10 cellular contexts compared by ENCODE assay signal in the genomic region with DNA sequence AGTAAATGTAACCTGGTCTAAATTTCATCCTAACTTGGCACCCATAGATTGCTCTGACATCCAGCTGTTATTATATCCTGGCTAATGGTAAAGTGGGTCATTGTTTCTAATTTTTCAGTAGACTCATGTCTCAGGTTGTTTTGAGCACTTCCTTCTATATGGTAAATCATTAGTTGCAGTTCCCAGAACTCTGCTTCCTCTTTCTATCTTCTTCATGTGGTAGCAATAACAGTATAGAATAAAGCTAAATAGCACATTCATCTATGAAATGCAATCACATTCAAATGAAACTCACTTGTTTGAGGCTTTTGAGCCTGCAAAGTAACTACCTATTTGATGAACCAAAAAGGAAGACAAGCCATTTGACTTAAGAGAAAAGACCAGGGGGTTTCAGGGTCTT.
DNase-seq lines count a peak whose midpoint lies in the region; ATAC-seq and TF ChIP-seq lines count a peak whose summit lies in the region.
"Had no signal": no experiment of that assay in that cellular context is flagged by ENCODE, and none has a peak within 500 bp of the region (broad histone marks: within the 10 kb centered on the region; RNA-seq: fewer than 3 reads in every experiment).

No MANE protein-coding gene starts in this region.

- intact Hi-C loops in mucosa of descending colon (cut with DNase I, micrococcal nuclease), result no loop called here

- CTCF ChIA-PET in activated CD4-positive, alpha-beta memory T cell treated with anti-CD3 and anti-CD28 coated beads, Interleukin-2, amount 10 ng/mL, durations not matched to agents 7 days and 5 days (lab: Charles Lee), result interaction anchor here (0.6 to 3.0 kb wide), 4 partner anchors 10 to 367 kb away, joined by 3 to 22 read pairs (median 6); no protein-coding TSS in a partner anchor

- ATAC-seq in GM19023 (IDR thresholded peaks at IDR 0.05; ENCODE audit: unreplicated experiment) (peak; percentile 51), HG02642 (IDR thresholded peaks at IDR 0.05; ENCODE audit: poor library complexity, unreplicated experiment) (peak; percentile 58), HG03571 (IDR thresholded peaks at IDR 0.05; ENCODE audit: unreplicated experiment) (peak; percentile 67), mucosa of descending colon (peak; percentile 16)

- H3K9me3 Mint-ChIP-seq in activated CD4-positive, alpha-beta memory T cell treated with anti-CD3 and anti-CD28 coated beads, Interleukin-2, amount 10 ng/mL, durations not matched to agents 7 days and 5 days, result no peaks in the 10 kb centered on the region
- H3K9me3 Mint-ChIP-seq: activated naive CD4-positive, alpha-beta T cell treated with anti-CD3 and anti-CD28 coated beads, Interleukin-2, amount 50 U/mL, for 72 hours; nephron had no signal

- no peaks in the 10 kb centered on the region for H3K27me3 Mint-ChIP-seq in activated CD4-positive, alpha-beta memory T cell treated with anti-CD3 and anti-CD28 coated beads, Interleukin-2, amount 10 ng/mL, durations not matched to agents 7 days and 5 days

- no peak overlapping the region for H3K27ac Mint-ChIP-seq in activated CD4-positive, alpha-beta memory T cell treated with anti-CD3 and anti-CD28 coated beads, Interleukin-2, amount 10 ng/mL, durations not matched to agents 7 days and 5 days
- H3K27ac Mint-ChIP-seq: activated naive CD4-positive, alpha-beta T cell treated with anti-CD3 and anti-CD28 coated beads, Interleukin-2, amount 50 U/mL, for 72 hours; nephron had no signal

- no peaks in the 10 kb centered on the region for H3K4me1 ChIP-seq in mucosa of descending colon (ENCODE audit: low read depth)

- POLR2A ChIA-PET in activated CD4-positive, alpha-beta memory T cell treated with anti-CD3 and anti-CD28 coated beads, Interleukin-2, amount 10 ng/mL, durations not matched to agents 7 days and 5 days (lab: Charles Lee), result interaction anchor here (0.7 to 1.2 kb wide), 2 partner anchors 10 to 93 kb away, joined by 3 to 4 read pairs; no protein-coding TSS in a partner anchor

- no peak overlapping the region for H3K4me3 ChIP-seq in mucosa of descending colon

- H3K9me3 ChIP-seq in mucosa of descending colon, result no peaks in the 10 kb centered on the region

- no peaks in the 10 kb centered on the region for H3K36me3 ChIP-seq in mucosa of descending colon (ENCODE audit: low read depth)

- DNase-seq in mucosa of descending colon (no peak), DMS114 treated with DMSO at 0.1 percent for 48 hours (lab: John Stamatoyannopoulos, UW; ENCODE audit: unreplicated experiment) (no peak), NCI-H1694 treated with DMSO at 0.1 percent for 48 hours (lab: John Stamatoyannopoulos, UW) (no peak)
- DNase-seq in activated CD4-positive, alpha-beta memory T cell treated with anti-CD3 and anti-CD28 coated beads, Interleukin-2, amount 10 ng/mL, durations not matched to agents 7 days and 5 days, result no peak
- DNase-seq: NK-92 treated with Interleukin-12 subunit alpha and Interleukin-12 subunit beta, amount 100 ng/mL, for 24 hours had no signal

- H3K36me3 Mint-ChIP-seq in activated CD4-positive, alpha-beta memory T cell treated with anti-CD3 and anti-CD28 coated beads, Interleukin-2, amount 10 ng/mL, durations not matched to agents 7 days and 5 days (ENCODE audit: low read depth), result no peaks in the 10 kb centered on the region
- H3K36me3 Mint-ChIP-seq: activated naive CD4-positive, alpha-beta T cell treated with anti-CD3 and anti-CD28 coated beads, Interleukin-2, amount 50 U/mL, for 72 hours had no signal

- no peak for TF ChIP-seq CTCF in mucosa of descending colon (IDR thresholded peaks at IDR 0.05)

- H3K4me3 Mint-ChIP-seq in activated CD4-positive, alpha-beta memory T cell treated with anti-CD3 and anti-CD28 coated beads, Interleukin-2, amount 10 ng/mL, durations not matched to agents 7 days and 5 days, result no peak overlapping the region
- H3K4me3 Mint-ChIP-seq: nephron had no signal

- peaks cover 15% of the 10 kb centered on the region for H3K4me1 Mint-ChIP-seq in activated CD4-positive, alpha-beta memory T cell treated with anti-CD3 and anti-CD28 coated beads, Interleukin-2, amount 10 ng/mL, durations not matched to agents 7 days and 5 days
- H3K4me1 Mint-ChIP-seq: nephron had no signal

Comparison
In these comparisons a context has a peak if more than half of its experiments do, and no peak if none do; other contexts are left out.
1. ATAC-seq: peak in every context shown above with its lines; median percentile 67 in HG03571; 58 in HG02642; 51 in GM19023; 16 in mucosa of descending colon.